1 cellular context compared by ENCODE assay signal in the genomic region with DNA sequence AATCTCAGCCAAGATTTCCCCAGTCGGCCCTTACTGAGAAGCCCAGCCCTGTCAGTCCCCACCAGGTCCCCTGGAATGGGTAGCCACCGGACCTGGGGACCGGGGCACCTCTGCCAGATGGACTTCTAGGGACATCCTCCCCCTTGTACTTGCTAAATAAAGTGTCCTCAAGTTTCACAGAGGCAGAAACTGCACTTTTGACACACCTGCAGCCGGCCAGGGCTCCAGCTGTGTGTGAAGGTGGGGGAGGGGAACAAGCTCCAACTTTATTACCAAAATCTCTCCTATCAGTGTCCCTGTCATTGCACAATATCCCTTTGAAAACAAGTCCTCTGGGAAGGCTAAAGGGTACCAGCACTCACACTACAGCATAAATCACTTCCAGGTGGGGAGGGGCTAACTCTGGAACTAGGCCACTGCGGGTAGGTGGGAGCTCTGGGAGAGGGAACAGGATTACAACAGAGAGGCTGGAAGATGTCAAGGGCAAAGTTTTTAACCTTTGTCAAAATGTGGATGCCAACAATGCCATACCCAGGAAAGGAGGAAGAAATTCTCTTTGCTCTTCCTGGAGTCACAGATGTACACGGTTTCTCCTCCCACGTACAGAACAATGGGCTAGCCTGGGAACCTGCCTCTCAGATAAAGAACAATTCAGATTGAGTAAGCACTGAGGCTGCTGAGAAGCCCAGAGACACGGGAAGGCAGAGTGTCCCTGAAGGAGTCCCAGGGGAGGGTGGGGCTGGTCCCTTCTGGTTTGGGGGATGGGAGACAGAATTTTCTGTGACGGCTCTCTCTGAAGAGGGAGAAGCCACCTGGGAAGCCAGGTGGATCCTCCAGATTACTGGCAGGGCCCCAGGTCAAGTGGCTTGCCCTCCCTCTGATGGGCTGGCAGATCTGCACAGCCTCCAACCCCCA.
TF ChIP-seq lines count a peak whose summit lies in the region.

No MANE protein-coding gene starts in this region.

TF ChIP-seq in HepG2, 621 proteins besides CTCF, POLR2A, EP300 and RAD21 (continued from another document and continues in another):
- TF ChIP-seq, protein P1, sequence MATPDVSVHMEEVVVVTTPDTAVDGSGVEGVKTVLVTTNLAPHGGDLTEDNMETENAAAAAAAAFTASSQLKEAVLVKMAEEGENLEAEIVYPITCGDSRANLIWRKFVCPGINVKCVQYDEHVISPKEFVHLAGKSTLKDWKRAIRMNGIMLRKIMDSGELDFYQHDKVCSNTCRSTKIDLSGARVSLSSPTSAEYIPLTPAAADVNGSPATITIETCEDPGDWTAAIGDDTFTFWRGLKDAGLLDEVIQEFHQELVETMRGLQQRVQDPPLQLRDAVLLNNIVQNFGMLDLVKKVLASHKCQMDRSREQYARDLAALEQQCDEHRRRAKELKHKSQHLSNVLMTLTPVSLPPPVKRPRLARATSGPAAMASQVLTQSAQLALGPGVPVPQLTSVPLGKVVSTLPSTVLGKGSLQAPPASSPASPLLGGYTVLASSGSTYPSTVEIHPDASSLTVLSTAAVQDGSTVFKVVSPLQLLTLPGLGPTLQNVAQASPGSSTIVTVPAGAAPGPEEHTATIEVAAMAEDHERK (CRISPR knock-in tag; IDR thresholded peaks at IDR 0.05; ENCODE audit: low read depth), result no peak
- TF ChIP-seq ZFYVE20 (CRISPR knock-in tag; IDR thresholded peaks at IDR 0.05; ENCODE audit: borderline replicate concordance, low read depth), result no peak
- TF ChIP-seq, protein P2, sequence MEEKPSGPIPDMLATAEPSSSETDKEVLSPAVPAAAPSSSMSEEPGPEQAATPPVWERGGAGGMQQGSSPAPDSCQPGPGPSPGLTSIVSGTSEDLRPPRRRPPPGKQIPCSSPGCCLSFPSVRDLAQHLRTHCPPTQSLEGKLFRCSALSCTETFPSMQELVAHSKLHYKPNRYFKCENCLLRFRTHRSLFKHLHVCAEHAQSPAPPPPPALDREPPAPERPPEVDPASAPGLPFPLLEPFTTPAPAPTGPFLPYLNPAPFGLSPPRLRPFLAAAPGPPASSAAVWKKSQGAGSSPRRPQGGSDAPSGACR (CRISPR knock-in tag; IDR thresholded peaks at IDR 0.05), result no peak; the same call in 1 of the 2 replicates
- TF ChIP-seq RARG (CRISPR knock-in tag; IDR thresholded peaks at IDR 0.05; ENCODE audit: low read depth), result no peak
- peak; percentile 76 for TF ChIP-seq NCOA2 (CRISPR knock-in tag; IDR thresholded peaks at IDR 0.05)
- no peak for TF ChIP-seq EED (CRISPR knock-in tag; IDR thresholded peaks at IDR 0.05)
- 0 out of 2 replicates have a peak, but pooled peaks have one; percentile 33 for TF ChIP-seq ZNF343 (CRISPR knock-in tag; IDR thresholded peaks at IDR 0.05)
- TF ChIP-seq ETV6 (CRISPR knock-in tag; conservative IDR thresholded peaks at IDR 0.05), result no peak; the same call in 1 of the 2 replicates
- no peak for TF ChIP-seq BHLHE40 (IDR thresholded peaks at IDR 0.05; ENCODE audit: low read length)
- TF ChIP-seq ZNF205 (CRISPR knock-in tag; IDR thresholded peaks at IDR 0.05), result peak; percentile 67
- TF ChIP-seq, protein P3, sequence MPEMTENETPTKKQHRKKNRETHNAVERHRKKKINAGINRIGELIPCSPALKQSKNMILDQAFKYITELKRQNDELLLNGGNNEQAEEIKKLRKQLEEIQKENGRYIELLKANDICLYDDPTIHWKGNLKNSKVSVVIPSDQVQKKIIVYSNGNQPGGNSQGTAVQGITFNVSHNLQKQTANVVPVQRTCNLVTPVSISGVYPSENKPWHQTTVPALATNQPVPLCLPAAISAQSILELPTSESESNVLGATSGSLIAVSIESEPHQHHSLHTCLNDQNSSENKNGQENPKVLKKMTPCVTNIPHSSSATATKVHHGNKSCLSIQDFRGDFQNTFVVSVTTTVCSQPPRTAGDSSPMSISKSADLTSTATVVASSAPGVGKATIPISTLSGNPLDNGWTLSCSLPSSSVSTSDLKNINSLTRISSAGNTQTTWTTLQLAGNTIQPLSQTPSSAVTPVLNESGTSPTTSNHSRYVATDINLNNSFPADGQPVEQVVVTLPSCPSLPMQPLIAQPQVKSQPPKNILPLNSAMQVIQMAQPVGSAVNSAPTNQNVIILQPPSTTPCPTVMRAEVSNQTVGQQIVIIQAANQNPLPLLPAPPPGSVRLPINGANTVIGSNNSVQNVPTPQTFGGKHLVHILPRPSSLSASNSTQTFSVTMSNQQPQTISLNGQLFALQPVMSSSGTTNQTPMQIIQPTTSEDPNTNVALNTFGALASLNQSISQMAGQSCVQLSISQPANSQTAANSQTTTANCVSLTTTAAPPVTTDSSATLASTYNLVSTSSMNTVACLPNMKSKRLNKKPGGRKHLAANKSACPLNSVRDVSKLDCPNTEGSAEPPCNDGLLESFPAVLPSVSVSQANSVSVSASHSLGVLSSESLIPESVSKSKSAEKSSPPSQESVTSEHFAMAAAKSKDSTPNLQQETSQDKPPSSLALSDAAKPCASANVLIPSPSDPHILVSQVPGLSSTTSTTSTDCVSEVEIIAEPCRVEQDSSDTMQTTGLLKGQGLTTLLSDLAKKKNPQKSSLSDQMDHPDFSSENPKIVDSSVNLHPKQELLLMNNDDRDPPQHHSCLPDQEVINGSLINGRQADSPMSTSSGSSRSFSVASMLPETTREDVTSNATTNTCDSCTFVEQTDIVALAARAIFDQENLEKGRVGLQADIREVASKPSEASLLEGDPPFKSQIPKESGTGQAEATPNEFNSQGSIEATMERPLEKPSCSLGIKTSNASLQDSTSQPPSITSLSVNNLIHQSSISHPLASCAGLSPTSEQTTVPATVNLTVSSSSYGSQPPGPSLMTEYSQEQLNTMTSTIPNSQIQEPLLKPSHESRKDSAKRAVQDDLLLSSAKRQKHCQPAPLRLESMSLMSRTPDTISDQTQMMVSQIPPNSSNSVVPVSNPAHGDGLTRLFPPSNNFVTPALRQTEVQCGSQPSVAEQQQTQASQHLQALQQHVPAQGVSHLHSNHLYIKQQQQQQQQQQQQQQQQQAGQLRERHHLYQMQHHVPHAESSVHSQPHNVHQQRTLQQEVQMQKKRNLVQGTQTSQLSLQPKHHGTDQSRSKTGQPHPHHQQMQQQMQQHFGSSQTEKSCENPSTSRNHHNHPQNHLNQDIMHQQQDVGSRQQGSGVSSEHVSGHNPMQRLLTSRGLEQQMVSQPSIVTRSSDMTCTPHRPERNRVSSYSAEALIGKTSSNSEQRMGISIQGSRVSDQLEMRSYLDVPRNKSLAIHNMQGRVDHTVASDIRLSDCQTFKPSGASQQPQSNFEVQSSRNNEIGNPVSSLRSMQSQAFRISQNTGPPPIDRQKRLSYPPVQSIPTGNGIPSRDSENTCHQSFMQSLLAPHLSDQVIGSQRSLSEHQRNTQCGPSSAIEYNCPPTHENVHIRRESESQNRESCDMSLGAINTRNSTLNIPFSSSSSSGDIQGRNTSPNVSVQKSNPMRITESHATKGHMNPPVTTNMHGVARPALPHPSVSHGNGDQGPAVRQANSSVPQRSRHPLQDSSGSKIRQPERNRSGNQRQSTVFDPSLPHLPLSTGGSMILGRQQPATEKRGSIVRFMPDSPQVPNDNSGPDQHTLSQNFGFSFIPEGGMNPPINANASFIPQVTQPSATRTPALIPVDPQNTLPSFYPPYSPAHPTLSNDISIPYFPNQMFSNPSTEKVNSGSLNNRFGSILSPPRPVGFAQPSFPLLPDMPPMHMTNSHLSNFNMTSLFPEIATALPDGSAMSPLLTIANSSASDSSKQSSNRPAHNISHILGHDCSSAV (CRISPR knock-in tag; IDR thresholded peaks at IDR 0.05; ENCODE audit: borderline replicate concordance), result no peak
- no peak for TF ChIP-seq ZNF460 (CRISPR knock-in tag; IDR thresholded peaks at IDR 0.05; ENCODE audit: borderline replicate concordance)
- no peak for TF ChIP-seq ZNF558 (CRISPR knock-in tag; IDR thresholded peaks at IDR 0.05; ENCODE audit: borderline replicate concordance)
- TF ChIP-seq, protein P4, sequence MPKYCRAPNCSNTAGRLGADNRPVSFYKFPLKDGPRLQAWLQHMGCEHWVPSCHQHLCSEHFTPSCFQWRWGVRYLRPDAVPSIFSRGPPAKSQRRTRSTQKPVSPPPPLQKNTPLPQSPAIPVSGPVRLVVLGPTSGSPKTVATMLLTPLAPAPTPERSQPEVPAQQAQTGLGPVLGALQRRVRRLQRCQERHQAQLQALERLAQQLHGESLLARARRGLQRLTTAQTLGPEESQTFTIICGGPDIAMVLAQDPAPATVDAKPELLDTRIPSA (CRISPR knock-in tag; IDR thresholded peaks at IDR 0.05; ENCODE audit: borderline replicate concordance), result no peak
- TF ChIP-seq, protein P5, sequence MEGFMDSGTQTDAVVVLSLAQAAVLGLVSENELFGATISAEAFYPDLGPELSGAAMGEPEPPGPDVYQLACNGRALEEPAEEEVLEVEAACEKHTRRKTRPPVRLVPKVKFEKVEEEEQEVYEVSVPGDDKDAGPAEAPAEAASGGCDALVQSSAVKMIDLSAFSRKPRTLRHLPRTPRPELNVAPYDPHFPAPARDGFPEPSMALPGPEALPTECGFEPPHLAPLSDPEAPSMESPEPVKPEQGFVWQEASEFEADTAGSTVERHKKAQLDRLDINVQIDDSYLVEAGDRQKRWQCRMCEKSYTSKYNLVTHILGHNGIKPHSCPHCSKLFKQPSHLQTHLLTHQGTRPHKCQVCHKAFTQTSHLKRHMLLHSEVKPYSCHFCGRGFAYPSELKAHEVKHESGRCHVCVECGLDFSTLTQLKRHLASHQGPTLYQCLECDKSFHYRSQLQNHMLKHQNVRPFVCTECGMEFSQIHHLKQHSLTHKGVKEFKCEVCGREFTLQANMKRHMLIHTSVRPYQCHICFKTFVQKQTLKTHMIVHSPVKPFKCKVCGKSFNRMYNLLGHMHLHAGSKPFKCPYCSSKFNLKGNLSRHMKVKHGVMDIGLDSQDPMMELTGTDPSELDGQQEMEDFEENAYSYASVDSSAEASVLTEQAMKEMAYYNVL (CRISPR knock-in tag; IDR thresholded peaks at IDR 0.05; ENCODE audit: borderline replicate concordance), result peak; percentile 80
- TF ChIP-seq RARA (CRISPR knock-in tag; IDR thresholded peaks at IDR 0.05), result peak; percentile 81
- TF ChIP-seq ISL2 (CRISPR knock-in tag; IDR thresholded peaks at IDR 0.05), result peak; percentile 85
- no peak for TF ChIP-seq ZNF839 (CRISPR knock-in tag; IDR thresholded peaks at IDR 0.05; ENCODE audit: borderline replicate concordance)
- no peak for TF ChIP-seq TBL1XR1 (IDR thresholded peaks at IDR 0.05; ENCODE audit: borderline replicate concordance, low read length, partially characterized antibody)
- TF ChIP-seq ZNF850 (CRISPR knock-in tag; conservative IDR thresholded peaks at IDR 0.05), result no peak
- no peak for TF ChIP-seq ZNF432 (CRISPR knock-in tag; IDR thresholded peaks at IDR 0.05; ENCODE audit: borderline replicate concordance)
- no peak for TF ChIP-seq POLR2G (IDR thresholded peaks at IDR 0.05; ENCODE audit: low read depth, low read length)
- TF ChIP-seq ZNF441 (CRISPR knock-in tag; IDR thresholded peaks at IDR 0.05; ENCODE audit: borderline replicate concordance), result peak; percentile 57; the same call in 1 of the 2 replicates
- no peak for TF ChIP-seq NFRKB (IDR thresholded peaks at IDR 0.05)
- no peak; the same call in none of the 2 replicates for TF ChIP-seq NR2C2 (CRISPR knock-in tag; IDR thresholded peaks at IDR 0.05; ENCODE audit: borderline replicate concordance)
- TF ChIP-seq, protein P6, sequence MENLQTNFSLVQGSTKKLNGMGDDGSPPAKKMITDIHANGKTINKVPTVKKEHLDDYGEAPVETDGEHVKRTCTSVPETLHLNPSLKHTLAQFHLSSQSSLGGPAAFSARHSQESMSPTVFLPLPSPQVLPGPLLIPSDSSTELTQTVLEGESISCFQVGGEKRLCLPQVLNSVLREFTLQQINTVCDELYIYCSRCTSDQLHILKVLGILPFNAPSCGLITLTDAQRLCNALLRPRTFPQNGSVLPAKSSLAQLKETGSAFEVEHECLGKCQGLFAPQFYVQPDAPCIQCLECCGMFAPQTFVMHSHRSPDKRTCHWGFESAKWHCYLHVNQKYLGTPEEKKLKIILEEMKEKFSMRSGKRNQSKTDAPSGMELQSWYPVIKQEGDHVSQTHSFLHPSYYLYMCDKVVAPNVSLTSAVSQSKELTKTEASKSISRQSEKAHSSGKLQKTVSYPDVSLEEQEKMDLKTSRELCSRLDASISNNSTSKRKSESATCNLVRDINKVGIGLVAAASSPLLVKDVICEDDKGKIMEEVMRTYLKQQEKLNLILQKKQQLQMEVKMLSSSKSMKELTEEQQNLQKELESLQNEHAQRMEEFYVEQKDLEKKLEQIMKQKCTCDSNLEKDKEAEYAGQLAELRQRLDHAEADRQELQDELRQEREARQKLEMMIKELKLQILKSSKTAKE (CRISPR knock-in tag; IDR thresholded peaks at IDR 0.05; ENCODE audit: borderline replicate concordance), result peak; percentile 75
- TF ChIP-seq, protein P7, sequence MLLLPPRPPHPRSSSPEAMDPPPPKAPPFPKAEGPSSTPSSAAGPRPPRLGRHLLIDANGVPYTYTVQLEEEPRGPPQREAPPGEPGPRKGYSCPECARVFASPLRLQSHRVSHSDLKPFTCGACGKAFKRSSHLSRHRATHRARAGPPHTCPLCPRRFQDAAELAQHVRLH (CRISPR knock-in tag; IDR thresholded peaks at IDR 0.05; ENCODE audit: borderline replicate concordance, low read depth), result no peak
- peak; percentile 71; the same call in 1 of the 2 replicates for TF ChIP-seq ZNF451 (CRISPR knock-in tag; IDR thresholded peaks at IDR 0.05)
- TF ChIP-seq ZBTB1 (CRISPR knock-in tag; IDR thresholded peaks at IDR 0.05; ENCODE audit: borderline replicate concordance), result no peak
- TF ChIP-seq FOXK1 (CRISPR knock-in tag; IDR thresholded peaks at IDR 0.05; ENCODE audit: borderline replicate concordance, low read depth), result peak; percentile 63; the same call in 1 of the 2 replicates
- TF ChIP-seq, protein P8, sequence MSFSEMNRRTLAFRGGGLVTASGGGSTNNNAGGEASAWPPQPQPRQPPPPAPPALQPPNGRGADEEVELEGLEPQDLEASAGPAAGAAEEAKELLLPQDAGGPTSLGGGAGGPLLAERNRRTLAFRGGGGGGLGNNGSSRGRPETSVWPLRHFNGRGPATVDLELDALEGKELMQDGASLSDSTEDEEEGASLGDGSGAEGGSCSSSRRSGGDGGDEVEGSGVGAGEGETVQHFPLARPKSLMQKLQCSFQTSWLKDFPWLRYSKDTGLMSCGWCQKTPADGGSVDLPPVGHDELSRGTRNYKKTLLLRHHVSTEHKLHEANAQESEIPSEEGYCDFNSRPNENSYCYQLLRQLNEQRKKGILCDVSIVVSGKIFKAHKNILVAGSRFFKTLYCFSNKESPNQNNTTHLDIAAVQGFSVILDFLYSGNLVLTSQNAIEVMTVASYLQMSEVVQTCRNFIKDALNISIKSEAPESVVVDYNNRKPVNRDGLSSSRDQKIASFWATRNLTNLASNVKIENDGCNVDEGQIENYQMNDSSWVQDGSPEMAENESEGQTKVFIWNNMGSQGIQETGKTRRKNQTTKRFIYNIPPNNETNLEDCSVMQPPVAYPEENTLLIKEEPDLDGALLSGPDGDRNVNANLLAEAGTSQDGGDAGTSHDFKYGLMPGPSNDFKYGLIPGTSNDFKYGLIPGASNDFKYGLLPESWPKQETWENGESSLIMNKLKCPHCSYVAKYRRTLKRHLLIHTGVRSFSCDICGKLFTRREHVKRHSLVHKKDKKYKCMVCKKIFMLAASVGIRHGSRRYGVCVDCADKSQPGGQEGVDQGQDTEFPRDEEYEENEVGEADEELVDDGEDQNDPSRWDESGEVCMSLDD (CRISPR knock-in tag; IDR thresholded peaks at IDR 0.05; ENCODE audit: borderline replicate concordance), result 0 out of 2 replicates have a peak, but pooled peaks have one; percentile 41
- TF ChIP-seq NR2F2 (IDR thresholded peaks at IDR 0.05; ENCODE audit: borderline replicate concordance, low read depth), result no peak; the same call in 1 of the 2 replicates
- no peak for TF ChIP-seq CENPT (CRISPR knock-in tag; IDR thresholded peaks at IDR 0.05; ENCODE audit: low read depth)
- TF ChIP-seq FOXP1 (IDR thresholded peaks at IDR 0.05), result no peak
- TF ChIP-seq FOXP1 (CRISPR knock-in tag; IDR thresholded peaks at IDR 0.05), result peak; percentile 70
- TF ChIP-seq ZNF260 (CRISPR knock-in tag; IDR thresholded peaks at IDR 0.05; ENCODE audit: borderline replicate concordance, low read depth), result no peak
